Comparison of ENCODE assay signal across 28 cellular contexts in the genomic region with DNA sequence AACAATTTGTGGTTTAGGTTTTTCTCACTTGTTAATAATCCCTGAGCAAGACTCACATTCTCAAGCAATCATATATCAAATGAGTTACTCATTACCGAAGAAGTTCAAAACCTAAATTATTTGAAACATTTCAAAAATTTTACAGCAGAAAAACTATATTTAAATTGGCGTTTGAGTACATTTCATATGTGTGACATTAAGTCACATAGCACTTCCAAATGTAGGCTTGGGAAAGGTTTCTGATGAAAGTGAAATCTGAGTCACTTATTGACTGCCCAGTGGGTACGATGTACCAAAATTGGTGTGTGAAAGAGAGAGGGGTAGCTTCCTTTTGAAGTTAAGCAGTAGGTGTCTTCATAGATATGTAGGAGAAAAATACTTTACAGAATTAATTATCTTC.
"Had no signal": no experiment of that assay in that cellular context is flagged by ENCODE, and none has a peak within 500 bp of the region (broad histone marks: within the 10 kb centered on the region; RNA-seq: fewer than 3 reads in every experiment).

No MANE protein-coding gene starts in this region.

- H3K4me3 ChIP-seq: SJCRH30, SK-N-MC had no signal

- H3K36me3 ChIP-seq: brain microvascular endothelial cell, SJCRH30, WERI-Rb-1 had no signal

- H3K4me1 ChIP-seq: SJCRH30 had no signal

- H3K27me3 ChIP-seq: brain microvascular endothelial cell, SJCRH30 had no signal

- H3K9me3 ChIP-seq: SJCRH30 had no signal

- H3K9ac ChIP-seq: KMS-11 had no signal

- H3K4me2 ChIP-seq: KMS-11 had no signal

- DNase-seq: activated CD4-positive, alpha-beta T cell treated with anti-CD3 and anti-CD28 coated beads for 1 hour; activated CD4-positive, alpha-beta T cell treated with anti-CD3 and anti-CD28 coated beads, Interleukin-2, amount 10 ng/mL, durations not matched to agents 7 days and 5 days; activated CD4-positive, alpha-beta T cell treated with anti-CD3 and anti-CD28 coated beads, Interleukin-2, amount 50 U/mL, for 48 hours; activated CD4-positive, CD25-positive, alpha-beta regulatory T cell; activated CD8-positive, alpha-beta T cell treated with anti-CD3 and anti-CD28 coated beads, Interleukin-2, amount 10 ng/mL, durations not matched to agents 7 days and 5 days; activated gamma-delta T cell treated with Interleukin-2 at 50 U/mL for 16 hours; activated naive CD4-positive, alpha-beta T cell treated with anti-CD3 and anti-CD28 coated beads for 36 hours; activated T-cell treated with anti-CD3 and anti-CD28 coated beads, Interleukin-2, amount 50 U/mL, for 24 hours; anterior cingulate cortex; brain microvascular endothelial cell; central memory CD4-positive, alpha-beta T cell; NCI-H1092 treated with DMSO at 0.1 percent for 48 hours; NCI-H1417; NCI-H187 treated with DMSO at 0.1 percent for 48 hours; NCI-H2081; NCI-H2227 treated with DMSO at 0.1 percent for 48 hours; NCI-H446; NCI-H510A treated with DMSO at 0.1 percent for 48 hours; NCI-H526 treated with DMSO at 0.1 percent for 48 hours; NCI-H774; SHP77; SJCRH30; T1000; WERI-Rb-1 had no signal

- ATAC-seq: activated CD8-positive, alpha-beta T cell treated with anti-CD3 and anti-CD28 coated beads, Interleukin-2, amount 10 ng/mL, durations not matched to agents 7 days and 5 days; activated naive CD4-positive, alpha-beta T cell treated with anti-CD3 and anti-CD28 coated beads, Interleukin-2, amount 50 U/mL, for 72 hours; Panc1 had no signal

- H3K27ac ChIP-seq: brain microvascular endothelial cell, KMS-11, SJCRH30, SK-N-MC, WERI-Rb-1 had no signal
